ENCODE assay signal across 9 cellular contexts in genomic region chr3:193743702-193744047, GRCh38.
DNase-seq lines count a peak whose midpoint lies in the region; ATAC-seq and TF ChIP-seq lines count a peak whose summit lies in the region.
"Had no signal": no experiment of that assay in that cellular context is flagged by ENCODE, and none has a peak within 500 bp of the region (broad histone marks: within the 10 kb centered on the region; RNA-seq: fewer than 3 reads in every experiment).

No MANE protein-coding gene starts in this region.

- H3K9me3 Mint-ChIP-seq in activated naive CD8-positive, alpha-beta T cell treated with anti-CD3 and anti-CD28 coated beads for 36 hours, result no peaks in the 10 kb centered on the region

- no peak overlapping the region for H3K9ac ChIP-seq in smooth muscle cell (ENCODE audit: low read depth)

- peaks cover 7% of the 10 kb centered on the region for H3F3A ChIP-seq in smooth muscle cell (ENCODE audit: low read depth)

- H3K27ac ChIP-seq in smooth muscle cell (ENCODE audit: low read depth), result no peak overlapping the region

- 59% methylated on average over 8 of the region's 8 CpGs for WGBS in smooth muscle cell (ENCODE audit: low lambda C conversion rate)

- H3K4me3 Mint-ChIP-seq in activated naive CD8-positive, alpha-beta T cell treated with anti-CD3 and anti-CD28 coated beads for 36 hours, result peak overlapping the region; percentile 44

- H3K36me3 Mint-ChIP-seq in activated naive CD8-positive, alpha-beta T cell treated with anti-CD3 and anti-CD28 coated beads for 36 hours, result no peaks in the 10 kb centered on the region

- no peaks in the 10 kb centered on the region for H3K27me3 ChIP-seq in smooth muscle cell (ENCODE audit: low read depth)

- DNase-seq in NCI-H2029 (lab: John Stamatoyannopoulos, UW) (peak; percentile 94), NCI-H2029 treated with DMSO at 0.1 percent for 48 hours (lab: John Stamatoyannopoulos, UW) (no peak), smooth muscle cell (lab: John Stamatoyannopoulos, UW; ENCODE audit: unreplicated experiment) (no peak), DMS153 treated with DMSO at 0.1 percent for 48 hours (lab: John Stamatoyannopoulos, UW; ENCODE audit: unreplicated experiment) (no peak), ureter (ENCODE audit: low spot score) (no peak)
- DNase-seq in activated naive CD8-positive, alpha-beta T cell treated with anti-CD3 and anti-CD28 coated beads for 36 hours, result no peak
- no peak for DNase-seq in activated CD8-positive, alpha-beta memory T cell treated with anti-CD3 and anti-CD28 coated beads, Interleukin-2, amount 50 U/mL, for 4 hours
- DNase-seq: 8988T had no signal

- H2AFZ ChIP-seq in smooth muscle cell (ENCODE audit: low read depth), result peak overlapping the region; percentile 21

- peak overlapping the region; percentile 17 for H3K4me2 ChIP-seq in smooth muscle cell

- peaks cover 17% of the 10 kb centered on the region for H3K4me1 ChIP-seq in smooth muscle cell (ENCODE audit: low read depth)

- peak overlapping the region; percentile 31 for H3K4me3 ChIP-seq in smooth muscle cell

- no peaks in the 10 kb centered on the region for H4K20me1 ChIP-seq in smooth muscle cell (ENCODE audit: low read depth)

- no peaks in the 10 kb centered on the region for H3K79me2 ChIP-seq in smooth muscle cell (ENCODE audit: low read depth)

- H3K36me3 ChIP-seq in smooth muscle cell (ENCODE audit: low read depth), result no peaks in the 10 kb centered on the region

- no peak for TF ChIP-seq CTCF in smooth muscle cell (IDR thresholded peaks at IDR 0.05; ENCODE audit: borderline replicate concordance, insufficient read depth, poor library complexity, severe bottlenecking)

- H3K9me3 ChIP-seq in smooth muscle cell (replicated peaks; ENCODE audit: low read depth), result no peaks in the 10 kb centered on the region

- peaks cover 8% of the 10 kb centered on the region for H3K4me1 Mint-ChIP-seq in activated naive CD8-positive, alpha-beta T cell treated with anti-CD3 and anti-CD28 coated beads for 36 hours

- H3K27ac Mint-ChIP-seq in activated naive CD8-positive, alpha-beta T cell treated with anti-CD3 and anti-CD28 coated beads for 36 hours, result no peak overlapping the region

- H3K27me3 Mint-ChIP-seq in activated naive CD8-positive, alpha-beta T cell treated with anti-CD3 and anti-CD28 coated beads for 36 hours, result peaks cover 13% of the 10 kb centered on the region

- ATAC-seq in HG03196 (IDR thresholded peaks at IDR 0.05; ENCODE audit: unreplicated experiment), result peak; percentile 54
